In genomic region chr3:11185564-11186317, GRCh38 we compare ENCODE assay signal across 12 cellular contexts. TPM values are rescaled to one million over a fixed set of nuclear protein-coding genes. Genes with fewer than 3 reads are reported as not detected.
DNase-seq lines count a peak whose midpoint lies in the region; ATAC-seq and TF ChIP-seq lines count a peak whose summit lies in the region.
"Had no signal": no experiment of that assay in that cellular context is flagged by ENCODE, and none has a peak within 500 bp of the region (broad histone marks: within the 10 kb centered on the region; RNA-seq: fewer than 3 reads in every experiment).

No MANE protein-coding gene starts in this region.

- no peak overlapping the region for H3K4me3 ChIP-seq in AG09309 (ENCODE audit: control insufficient read depth, low read depth, low read length)

- peak; percentile 80 for ATAC-seq in omental fat pad (ENCODE audit: low FRiP score)
- no peak for ATAC-seq in GM19455 (IDR thresholded peaks at IDR 0.05; ENCODE audit: unreplicated experiment)
- ATAC-seq: effector memory CD8-positive, alpha-beta T cell had no signal

- peak; percentile 12 for TF ChIP-seq CTCF in AG09309 (IDR thresholded peaks at IDR 0.05; ENCODE audit: control insufficient read depth, insufficient read depth, low read depth, low read length, missing control alignments)
- no peak for TF ChIP-seq CTCF in omental fat pad (IDR thresholded peaks at IDR 0.05)

- DNase-seq in AG09309 (ENCODE audit: low read depth) (peak; percentile 96), RPMI7951 (ENCODE audit: low read depth) (peak; percentile 98), fibroblast of peridontal ligament (ENCODE audit: extremely low read depth) (peak; percentile 97), omental fat pad (ENCODE audit: low spot score) (peak; percentile 55), NCI-H146 (lab: John Stamatoyannopoulos, UW) (no peak), NCI-H1436 treated with DMSO at 0.1 percent for 48 hours (lab: John Stamatoyannopoulos, UW) (no peak), NCI-H1694 (lab: John Stamatoyannopoulos, UW) (no peak)
- DNase-seq: activated CD4-positive, alpha-beta T cell treated with anti-CD3 and anti-CD28 coated beads for 48 hours; effector memory CD8-positive, alpha-beta T cell; NCI-H2171 treated with DMSO at 0.1 percent for 48 hours; stimulated activated CD4-positive, alpha-beta T cell treated with anti-CD3 and anti-CD28 coated beads, Interleukin-2, amount 100 ng/mL, for 48 hours had no signal

RNA-seq across cellular contexts. Expression of gene HRH1, which starts 31.4 kb away (rescaled TPM):
- total RNA-seq in RPMI7951 (2014; rRNA removed; shearing (Covaris generic)) = 18.8 and 22.6 TPM in 2 replicates
- total RNA-seq in omental fat pad = 10 to 100 TPM in 1 of 4 donors, 1 to 10 TPM in 3; 3.6 to 27.7 (median 6.1) TPM

Comparison
In these comparisons a context has a peak if more than half of its experiments do, and no peak if none do; other contexts are left out.
1. DNase-seq: peak in AG09309 (single experiment), RPMI7951 (single experiment), fibroblast of peridontal ligament (single experiment) and omental fat pad (single experiment); none in NCI-H146 (single experiment), NCI-H1436 treated with DMSO at 0.1 percent for 48 hours (single experiment) and NCI-H1694 (single experiment).